Comparison of ENCODE assay signal across 10 cellular contexts in genomic region chr5:170296036-170296934, GRCh38.
DNase-seq lines count a peak whose midpoint lies in the region; ATAC-seq and TF ChIP-seq lines count a peak whose summit lies in the region.
"Had no signal": no experiment of that assay in that cellular context is flagged by ENCODE, and none has a peak within 500 bp of the region (broad histone marks: within the 10 kb centered on the region; RNA-seq: fewer than 3 reads in every experiment).

No MANE protein-coding gene starts in this region.

- no peak overlapping the region for H2AFZ ChIP-seq in Loucy (ENCODE audit: low read length)

- DNase-seq in GF-D8 (lab: John Stamatoyannopoulos, UW) (peak; percentile 25), NCI-H2081 (lab: John Stamatoyannopoulos, UW) (no peak), RPMI8226 (no peak), DMS153 (lab: John Stamatoyannopoulos, UW) (no peak)
- DNase-seq in effector memory CD8-positive, alpha-beta T cell, result no peak
- DNase-seq: foreskin melanocyte, NCI-H69 had no signal

- H3K9ac ChIP-seq in Loucy (ENCODE audit: low read depth, low read length, poor library complexity, severe bottlenecking) (peak overlapping the region; percentile 99), rectal smooth muscle tissue (ENCODE audit: low read length) (peak overlapping the region; percentile 78)

- H3K4me3 ChIP-seq in Loucy (ENCODE audit: low read length, poor library complexity, severe bottlenecking) (peak overlapping the region; percentile 99), rectal smooth muscle tissue (ENCODE audit: low read length) (peak overlapping the region; percentile 70)

- no peaks in the 10 kb centered on the region for H3K9me3 ChIP-seq in Loucy (ENCODE audit: insufficient read depth, low read depth, low read length)

- H3K27me3 ChIP-seq in Loucy (ENCODE audit: insufficient read depth, low read length, poor library complexity, severe bottlenecking), result no peaks in the 10 kb centered on the region
- H3K27me3 ChIP-seq in rectal smooth muscle tissue (ENCODE audit: control insufficient read depth, insufficient read depth, low read length), result no peaks in the 10 kb centered on the region

- no peaks in the 10 kb centered on the region for H3F3A ChIP-seq in Loucy (ENCODE audit: low read depth)

- peaks cover 64 to 81% of the 10 kb centered on the region in 2 donors for H3K4me1 Mint-ChIP-seq in effector memory CD8-positive, alpha-beta T cell (ENCODE audit: low read depth in 2 of 2)

- H3K27ac Mint-ChIP-seq in effector memory CD8-positive, alpha-beta T cell, result peak overlapping the region; percentile 95 to 99

- peak overlapping the region; percentile 100 for H3K4me3 Mint-ChIP-seq in effector memory CD8-positive, alpha-beta T cell

- no peaks in the 10 kb centered on the region for H3K9me2 ChIP-seq in Loucy (replicated peaks; ENCODE audit: low read depth, low read length)

- H3K4me2 ChIP-seq in Loucy (ENCODE audit: low read depth, low read length, poor library complexity, severe bottlenecking), result peak overlapping the region; percentile 91

- H3K36me3 ChIP-seq in Loucy (ENCODE audit: insufficient read depth, low read length) (peaks cover 18% of the 10 kb centered on the region), rectal smooth muscle tissue (ENCODE audit: control insufficient read depth, insufficient read depth, low read length) (no peaks in the 10 kb centered on the region)

- peaks cover 56% of the 10 kb centered on the region for H3K36me3 Mint-ChIP-seq in effector memory CD8-positive, alpha-beta T cell (ENCODE audit: insufficient read depth)

- TF ChIP-seq CTCF in Loucy (conservative IDR thresholded peaks at IDR 0.05; ENCODE audit: low read length), result no peak

- H3K79me2 ChIP-seq in Loucy (ENCODE audit: insufficient read depth, low read length), result peaks cover 88% of the 10 kb centered on the region

- H3K4me1 ChIP-seq in Loucy (ENCODE audit: insufficient read depth, low read length, poor library complexity, severe bottlenecking) (peaks cover 36% of the 10 kb centered on the region), rectal smooth muscle tissue (ENCODE audit: control insufficient read depth, insufficient read depth, low read length) (no peaks in the 10 kb centered on the region)

- H3K27me3 Mint-ChIP-seq in effector memory CD8-positive, alpha-beta T cell, result no peaks in the 10 kb centered on the region

- no peaks in the 10 kb centered on the region for H3K9me3 Mint-ChIP-seq in effector memory CD8-positive, alpha-beta T cell

- H4K20me1 ChIP-seq in Loucy (ENCODE audit: insufficient read depth, low read length, poor library complexity, severe bottlenecking), result peaks cover 33% of the 10 kb centered on the region

- peak overlapping the region; percentile 42 for H3K27ac ChIP-seq in rectal smooth muscle tissue (ENCODE audit: low read depth, low read length)

- no peak for ATAC-seq in effector memory CD8-positive, alpha-beta T cell (replicated peaks)
- no peak for ATAC-seq in GM19455 (IDR thresholded peaks at IDR 0.05; ENCODE audit: unreplicated experiment)
